Comparison of ENCODE assay signal across 8 cellular contexts in genomic region chr2:46749042-46749461, GRCh38. TPM values are rescaled to one million over a fixed set of nuclear protein-coding genes. Genes with fewer than 3 reads are reported as not detected.
DNase-seq lines count a peak whose midpoint lies in the region; ATAC-seq, FAIRE-seq and TF ChIP-seq lines count a peak whose summit lies in the region.

No MANE protein-coding gene starts in this region.

- intact Hi-C loops in IMR-90 (cut with micrococcal nuclease) (loop anchor here (5.0 kb wide), 1 partner anchor 47 kb away; no protein-coding TSS in a partner anchor), left lung (cut with DNase I) (no loop called here)

- no peak overlapping the region for H4K8ac ChIP-seq in IMR-90 (ENCODE audit: low read depth in 2 of 2, low read length in 2 of 2)

- peaks cover 25% of the 10 kb centered on the region for H3K9me1 ChIP-seq in IMR-90 (ENCODE audit: insufficient read depth, low read length)

- H4K20me1 ChIP-seq in IMR-90 (ENCODE audit: insufficient read depth, low read length): peaks cover 91% of the 10 kb centered on the region

- H2BK15ac ChIP-seq in IMR-90 (ENCODE audit: low read depth, low read length): no peak overlapping the region

- no peak for TF ChIP-seq POLR2A in IMR-90 (IDR thresholded peaks at IDR 0.05; ENCODE audit: low read depth, low read length)

- DNase-seq in AG10803 (ENCODE audit: low read depth) (peak; percentile 77), IMR-90 (peak; percentile 88), bronchial epithelial cell (ENCODE audit: low read depth) (peak; percentile 97), left lung (no peak), NCI-H2029 treated with DMSO at 0.1 percent for 48 hours (lab: John Stamatoyannopoulos, UW) (no peak), 8988T (no peak), NCI-H524 treated with DMSO at 0.1 percent for 48 hours (lab: John Stamatoyannopoulos, UW) (no peak), NCI-H187 treated with DMSO at 0.1 percent for 48 hours (lab: John Stamatoyannopoulos, UW) (no peak)

- TF ChIP-seq CTCF in AG10803 (conservative IDR thresholded peaks at IDR 0.05; ENCODE audit: low read length) (no peak), IMR-90 (conservative IDR thresholded peaks at IDR 0.05; ENCODE audit: low read depth, low read length) (no peak), bronchial epithelial cell (IDR thresholded peaks at IDR 0.05; ENCODE audit: insufficient read depth, low read length, severe bottlenecking) (no peak), left lung (IDR thresholded peaks at IDR 0.05) (no peak)

- H2AFZ ChIP-seq in IMR-90 (replicated peaks; ENCODE audit: low read length, poor library complexity): no peak overlapping the region

- TF ChIP-seq RAD21 in IMR-90 (IDR thresholded peaks at IDR 0.05; ENCODE audit: low read length): no peak

- no peak overlapping the region for H4K91ac ChIP-seq in IMR-90 (ENCODE audit: insufficient read depth, low read depth, low read length)

- CTCF ChIA-PET in IMR-90 (lab: Yijun Ruan, JAX): interaction anchor here (0.9 to 1.5 kb wide), 3 partner anchors 30 to 127 kb away, joined by 3 to 5 read pairs (median 3); no protein-coding TSS in a partner anchor

- H2BK120ac ChIP-seq in IMR-90 (ENCODE audit: low read depth, low read length): no peak overlapping the region

- no peak overlapping the region for H3K14ac ChIP-seq in IMR-90 (replicated peaks; ENCODE audit: low read depth, low read length)

- H3K4me3 ChIP-seq in AG10803 (ENCODE audit: low read length): no peak overlapping the region
- H3K4me3 ChIP-seq in IMR-90 (ENCODE audit: insufficient read depth, low read depth, low read length): no peak overlapping the region
- no peak overlapping the region for H3K4me3 ChIP-seq in bronchial epithelial cell (ENCODE audit: low read depth, low read length)
- no peak overlapping the region for H3K4me3 ChIP-seq in left lung

- no peak overlapping the region for H4K5ac ChIP-seq in IMR-90 (ENCODE audit: low read depth, low read length)

- no peak overlapping the region for H2BK20ac ChIP-seq in IMR-90 (ENCODE audit: low read depth, low read length)

- ATAC-seq in IMR-90 (ENCODE audit: low read depth) (peak; percentile 81), left lung (peak; percentile 74)

- H3K4me2 ChIP-seq in IMR-90 (ENCODE audit: low read depth, low read length): peak overlapping the region; percentile 1; the same call in 1 of the 2 replicates

- H2AK5ac ChIP-seq in IMR-90 (ENCODE audit: low read depth, low read length): no peak overlapping the region

- no TSS peak for BruUV-seq in IMR-90 (replicated peaks; lab: Mats Ljungman, UMichigan)

- FAIRE-seq in bronchial epithelial cell (lab: Jason Lieb, UNC): no peak

- peak overlapping the region; percentile 31; the same call in 1 of the 2 replicates for H3K27ac ChIP-seq in IMR-90 (ENCODE audit: insufficient read depth, low read length)
- peak overlapping the region in 1 of 2 donors; percentile 22 for H3K27ac ChIP-seq in left lung

- H3K9me3 ChIP-seq in IMR-90 (ENCODE audit: control insufficient read depth, insufficient read depth, low read length) (no peaks in the 10 kb centered on the region), left lung (no peaks in the 10 kb centered on the region)

- POLR2A ChIA-PET in IMR-90 (lab: Charles Lee; ENCODE audit: unreplicated experiment): no interaction called here

- H3K56ac ChIP-seq in IMR-90 (ENCODE audit: extremely low read depth, insufficient read depth, low read length): no peak overlapping the region

- H3K4ac ChIP-seq in IMR-90 (ENCODE audit: low read depth, low read length): no peak overlapping the region

- H2AK9ac ChIP-seq in IMR-90 (replicated peaks; ENCODE audit: low read depth, low read length, poor library complexity): no peak overlapping the region

- no CpG with 5 or more reads among the region's 3 CpGs for WGBS in IMR-90 (ENCODE audit: extremely low coverage in 2 of 2, insufficient read length in 1 of 2), 2 experiments

- no peaks in the 10 kb centered on the region for H3K36me3 ChIP-seq in IMR-90 (ENCODE audit: control insufficient read depth, insufficient read depth, low read length)
- H3K36me3 ChIP-seq in bronchial epithelial cell (ENCODE audit: control insufficient read depth, insufficient read depth, low read length): no peaks in the 10 kb centered on the region
- H3K36me3 ChIP-seq in left lung: no peaks in the 10 kb centered on the region

- dilution Hi-C loops in IMR-90 (cut with HindIII; ENCODE audit: low sequenced_read_pairs, unreplicated experiment): no loop called here

- peak overlapping the region; percentile 25 for H2BK5ac ChIP-seq in IMR-90 (ENCODE audit: low read depth, low read length, poor library complexity, severe bottlenecking)

- in situ Hi-C loops in IMR-90 (cut with MboI; ENCODE audit: low sequenced_read_pairs): no loop called here

- H3K23ac ChIP-seq in IMR-90 (ENCODE audit: low read depth, low read length): no peak overlapping the region

- no peak overlapping the region for H3K9ac ChIP-seq in IMR-90 (ENCODE audit: low read depth, low read length)

- H3K27me3 ChIP-seq in IMR-90 (ENCODE audit: control insufficient read depth, insufficient read depth, low read length): no peaks in the 10 kb centered on the region
- H3K27me3 ChIP-seq in bronchial epithelial cell (ENCODE audit: control insufficient read depth, insufficient read depth, low read length): no peaks in the 10 kb centered on the region
- H3K27me3 ChIP-seq in left lung: no peaks in the 10 kb centered on the region

- H3K79me1 ChIP-seq in IMR-90 (ENCODE audit: low read depth in 1 of 2, low read length in 2 of 2): peaks cover 3 to 43% of the 10 kb centered on the region in 2 experiments; a peak in 2 of 4 replicates

- H3K4me1 ChIP-seq in IMR-90 (ENCODE audit: control insufficient read depth, insufficient read depth, low read length) (peaks cover 20% of the 10 kb centered on the region), left lung (peaks cover 9 to 30% of the 10 kb centered on the region in 2 donors)

- H3K18ac ChIP-seq in IMR-90 (ENCODE audit: low read depth, low read length): 0 out of 2 replicates have a peak overlapping the region, but pooled peaks have one; percentile 25

TF ChIP-seq in IMR-90, 13 proteins besides CTCF, POLR2A, EP300 and RAD21:
- TF ChIP-seq ELK1 (IDR thresholded peaks at IDR 0.05; ENCODE audit: borderline replicate concordance, low read depth, low read length) (no peak), MAFK (IDR thresholded peaks at IDR 0.05; ENCODE audit: low read depth, low read length) (peak; percentile 99), BHLHE40 (IDR thresholded peaks at IDR 0.05; ENCODE audit: low read depth, low read length) (no peak), MAZ (IDR thresholded peaks at IDR 0.05; ENCODE audit: borderline replicate concordance, low read depth, low read length) (no peak), RCOR1 (IDR thresholded peaks at IDR 0.05; ENCODE audit: insufficient replicate concordance, low read length) (no peak), MXI1 (IDR thresholded peaks at IDR 0.05; ENCODE audit: borderline replicate concordance, low read depth, low read length) (peak; percentile 87), CHD1 (IDR thresholded peaks at IDR 0.05; ENCODE audit: low read depth, low read length) (no peak), RFX5 (IDR thresholded peaks at IDR 0.05; ENCODE audit: low read depth, low read length) (no peak), CEBPB (IDR thresholded peaks at IDR 0.05; ENCODE audit: low read depth, low read length) (0 out of 2 replicates have a peak, but pooled peaks have one; percentile 12), SMC3 (IDR thresholded peaks at IDR 0.05; ENCODE audit: low read depth, low read length) (no peak), NFE2L2 (IDR thresholded peaks at IDR 0.05; ENCODE audit: low read depth, low read length) (peak; percentile 91), USF2 (IDR thresholded peaks at IDR 0.05; ENCODE audit: low read depth, low read length) (peak; percentile 65), FOS (IDR thresholded peaks at IDR 0.05; ENCODE audit: low read depth, low read length) (0 out of 2 replicates have a peak, but pooled peaks have one; percentile 9)

RNA-seq across cellular contexts. Expression of gene SOCS5, which starts 50.0 kb away (rescaled TPM):
- 169 and 222 TPM in 2 replicates for total RNA-seq in IMR-90 (2012; rRNA removed)
- polyA plus RNA-seq in IMR-90 (2012; rRNA removed): 37.5 and 38.4 TPM in 2 replicates
- 11.7 and 18.8 TPM in 2 replicates for polyA plus RNA-seq in IMR-90 (2012; cell fraction: cytosol; rRNA removed)
- polyA plus RNA-seq in IMR-90 (2012; cell fraction: nucleus; rRNA removed; ENCODE audit: low replicate concordance): 12.5 and 48.7 TPM in 2 replicates
- 9.5 and 11.6 TPM in 2 replicates for total RNA-seq in bronchial epithelial cell
- total RNA-seq in left lung: 10 to 100 TPM; 18.5 to 21.4 TPM

Comparison
In these comparisons a context has a peak if more than half of its experiments do, and no peak if none do; other contexts are left out.
1. DNase-seq: peak in AG10803 (single experiment), IMR-90 (single experiment) and bronchial epithelial cell (single experiment); none in left lung (0 of 2), NCI-H2029 treated with DMSO at 0.1 percent for 48 hours (single experiment), 8988T (single experiment), NCI-H524 treated with DMSO at 0.1 percent for 48 hours (single experiment) and NCI-H187 treated with DMSO at 0.1 percent for 48 hours (single experiment).